1 cellular context compared by ENCODE assay signal in genomic region chr2:225437319-225437718, GRCh38.
TF ChIP-seq lines count a peak whose summit lies in the region.

No MANE protein-coding gene starts in this region.

TF ChIP-seq in GM12878, 131 proteins besides CTCF, POLR2A, EP300 and RAD21 (continued from another document):
- TF ChIP-seq USF2 (IDR thresholded peaks at IDR 0.05; ENCODE audit: borderline replicate concordance, low read depth, low read length), result no peak
- TF ChIP-seq IKZF2 (IDR thresholded peaks at IDR 0.05), result peak in 1 of 2 experiments; percentile 31; a peak in 1 of 4 replicates
- TF ChIP-seq USF1 (IDR thresholded peaks at IDR 0.05; ENCODE audit: borderline replicate concordance, extremely low read length, insufficient read depth, low read depth, low read length), result no peak
- no peak for TF ChIP-seq STAT1 (conservative IDR thresholded peaks at IDR 0.05)
- TF ChIP-seq WRNIP1 (IDR thresholded peaks at IDR 0.05; ENCODE audit: borderline replicate concordance, low read depth, low read length), result no peak
- TF ChIP-seq POLR2AphosphoS2 (IDR thresholded peaks at IDR 0.05; ENCODE audit: low read depth, low read length), result no peak
